27 cellular contexts compared by ENCODE assay signal in genomic region chr4:107891299-107891698, GRCh38. TPM values are rescaled to one million over a fixed set of nuclear protein-coding genes. Genes with fewer than 3 reads are reported as not detected.
DNase-seq lines count a peak whose midpoint lies in the region; ATAC-seq, FAIRE-seq and TF ChIP-seq lines count a peak whose summit lies in the region.
"Had no signal": no experiment of that assay in that cellular context is flagged by ENCODE, and none has a peak within 500 bp of the region (broad histone marks: within the 10 kb centered on the region; RNA-seq: fewer than 3 reads in every experiment).

No MANE protein-coding gene starts in this region.

- H3K23me2 ChIP-seq in H9 (ENCODE audit: insufficient read length, low read depth, low read length, poor library complexity, severe bottlenecking) (no peaks in the 10 kb centered on the region), H1 (ENCODE audit: low read depth, low read length) (no peaks in the 10 kb centered on the region)

- peaks cover 8% of the 10 kb centered on the region; the same call in 1 of the 2 replicates for H3F3A ChIP-seq in PC-9 (ENCODE audit: insufficient read depth, low read depth)

- DNase-seq in H9 = no peak
- no peak for DNase-seq in H1 (ENCODE audit: low read depth in 1 of 2, low spot score in 2 of 2)
- DNase-seq in GM10266 (ENCODE audit: extremely low spot score) = no peak
- no peak for DNase-seq in PC-9
- DNase-seq: ACHN; BE2C; C1 segment of cervical spinal cord; CD4-positive, CD25-positive, alpha-beta regulatory T cell; CD8-positive, alpha-beta memory T cell; COR-L47; DMS 273 treated with DMSO at 0.1 percent for 48 hours; DMS53; DND-41; EL; GOT3; Karpas-422; KBM-7 had no signal

- H2BK20ac ChIP-seq in H9 (ENCODE audit: low read depth, low read length, poor library complexity, severe bottlenecking) (no peak overlapping the region), H1 (ENCODE audit: low read length) (peak overlapping the region; percentile 10; the same call in 1 of the 2 replicates)

- peak overlapping the region; percentile 80 to 99 (median 86) for H3K27ac Mint-ChIP-seq in H9
- H3K27ac Mint-ChIP-seq: CD4-positive, CD25-positive, alpha-beta regulatory T cell; CD8-positive, alpha-beta memory T cell had no signal

- H3K36me3 ChIP-seq in HUES64 (ENCODE audit: insufficient read depth, low read length) (no peaks in the 10 kb centered on the region), H1 (ENCODE audit: control insufficient read depth in 2 of 4, insufficient read depth in 4 of 4, low read length in 3 of 4) (peaks cover 0 to 8% (median 4%) of the 10 kb centered on the region in 4 experiments; a peak in 3 of 8 replicates), iPS-20b (ENCODE audit: insufficient read depth, low read depth, low read length) (peaks cover 13% of the 10 kb centered on the region; the same call in 1 of the 2 replicates), PC-9 (ENCODE audit: low read depth) (no peaks in the 10 kb centered on the region)
- H3K36me3 ChIP-seq: BE2C, HAP-1 had no signal

- no peak overlapping the region for H4K5ac ChIP-seq in H9 (ENCODE audit: insufficient read length, low read depth, low read length)
- peak overlapping the region; percentile 41 for H4K5ac ChIP-seq in H1 (ENCODE audit: insufficient read length, low read depth, low read length)

- H3T11ph ChIP-seq in H9 (ENCODE audit: low read length) = no peak overlapping the region

- no peak for TF ChIP-seq EP300 in H1 (IDR thresholded peaks at IDR 0.05; ENCODE audit: borderline replicate concordance in 1 of 2, low read depth in 2 of 2, low read length in 2 of 2)

- H3K4me3 ChIP-seq in HUES64 (ENCODE audit: low read length) = no peak overlapping the region
- H3K4me3 ChIP-seq in H1 (ENCODE audit: extremely low read depth in 1 of 4, insufficient read depth in 2 of 4, low read depth in 3 of 4, low read length in 4 of 4) = peak overlapping the region in 1 of 4 experiments; percentile 31; a peak in 1 of 8 replicates
- H3K4me3 ChIP-seq in iPS-20b (ENCODE audit: low read length) = no peak overlapping the region
- no peak overlapping the region for H3K4me3 ChIP-seq in PC-9
- H3K4me3 ChIP-seq: HAP-1 had no signal

- H4K20me1 ChIP-seq in H9 (ENCODE audit: control insufficient read depth, insufficient read depth, insufficient read length) (no peaks in the 10 kb centered on the region), H1 (replicated peaks in 1 of 2; ENCODE audit: control insufficient read depth in 1 of 2, insufficient read depth in 2 of 2, low read length in 2 of 2) (no peaks in the 10 kb centered on the region), PC-9 (ENCODE audit: insufficient read depth) (no peaks in the 10 kb centered on the region)

- no peak overlapping the region for H3K56ac ChIP-seq in H9 (ENCODE audit: insufficient read length, low read depth, low read length)
- H3K56ac ChIP-seq in H1 (replicated peaks; ENCODE audit: insufficient read length, low read depth, low read length) = no peak overlapping the region

- H2BK120ac ChIP-seq in H9 (ENCODE audit: low read depth, low read length, poor library complexity, severe bottlenecking) = no peak overlapping the region
- H2BK120ac ChIP-seq in H1 (replicated peaks; ENCODE audit: low read depth, low read length) = peak overlapping the region; percentile 13

- H2AK5ac ChIP-seq in H9 (ENCODE audit: insufficient read length, low read length) = no peak overlapping the region
- H2AK5ac ChIP-seq in H1 (ENCODE audit: low read depth, low read length) = no peak overlapping the region

- no peaks in the 10 kb centered on the region for H3K27me3 Mint-ChIP-seq in H9 (ENCODE audit: low read depth)

- peaks cover 5% of the 10 kb centered on the region for H3K9me3 ChIP-seq in H9 (ENCODE audit: control insufficient read depth, low read depth, low read length)
- peaks cover 47% of the 10 kb centered on the region for H3K9me3 ChIP-seq in HUES64 (ENCODE audit: insufficient read depth, low read depth, low read length)
- peaks cover 19 to 42% of the 10 kb centered on the region in 2 experiments for H3K9me3 ChIP-seq in H1 (ENCODE audit: insufficient read depth in 2 of 2, low read depth in 1 of 2, low read length in 1 of 2)
- H3K9me3 ChIP-seq in iPS-20b (ENCODE audit: insufficient read depth, low read depth, low read length) = peaks cover 49% of the 10 kb centered on the region
- no peaks in the 10 kb centered on the region; the same call in 1 of the 2 replicates for H3K9me3 ChIP-seq in PC-9 (ENCODE audit: insufficient read depth, low read depth)
- H3K9me3 ChIP-seq: BE2C had no signal

- H3K23ac ChIP-seq in H9 (ENCODE audit: insufficient read length, low read depth, low read length) = no peak overlapping the region
- H3K23ac ChIP-seq in H1 (ENCODE audit: insufficient read length) = no peak overlapping the region

- H3K4me1 Mint-ChIP-seq in H9 = peaks cover 15 to 37% of the 10 kb centered on the region in 2 experiments
- H3K4me1 Mint-ChIP-seq: CD4-positive, CD25-positive, alpha-beta regulatory T cell; CD8-positive, alpha-beta memory T cell had no signal

- no TSS peak for BruUV-seq in PC-9 (replicated peaks; lab: Mats Ljungman, UMichigan)

- H3K27me3 ChIP-seq in H9 (ENCODE audit: insufficient read depth, low read length) = no peaks in the 10 kb centered on the region
- H3K27me3 ChIP-seq in HUES64 (ENCODE audit: insufficient read depth, low read length) = no peaks in the 10 kb centered on the region
- no peaks in the 10 kb centered on the region for H3K27me3 ChIP-seq in H1 (replicated peaks in 1 of 4; ENCODE audit: control insufficient read depth in 3 of 4, extremely low read depth in 1 of 4, insufficient read depth in 3 of 4, low read length in 3 of 4)
- no peaks in the 10 kb centered on the region for H3K27me3 ChIP-seq in iPS-20b (ENCODE audit: insufficient read depth, low read length)
- no peaks in the 10 kb centered on the region for H3K27me3 ChIP-seq in PC-9 (ENCODE audit: insufficient read depth, low read depth)

- TF ChIP-seq RAD21 in H1 (IDR thresholded peaks at IDR 0.05 in 1 of 2, conservative IDR thresholded peaks at IDR 0.05 in 1 of 2; ENCODE audit: low read depth in 2 of 2, low read length in 2 of 2) = no peak

- intact Hi-C loops in PC-9 (cut with micrococcal nuclease; ENCODE audit: unreplicated experiment) = no loop called here

- no peak overlapping the region for H4K91ac ChIP-seq in H9 (ENCODE audit: insufficient read length, low read depth, low read length)
- H4K91ac ChIP-seq in H1 (replicated peaks; ENCODE audit: insufficient read length, low read length) = peak overlapping the region; percentile 68

- H3K4me3 Mint-ChIP-seq in H9 = no peak overlapping the region; a peak in 1 of 5 replicates
- H3K4me3 Mint-ChIP-seq: CD4-positive, CD25-positive, alpha-beta regulatory T cell; CD8-positive, alpha-beta memory T cell had no signal

- H2BK15ac ChIP-seq in H9 (ENCODE audit: low read depth, low read length) (no peak overlapping the region), H1 (ENCODE audit: low read length) (no peak overlapping the region)

- no peak overlapping the region for H4K8ac ChIP-seq in H9 (replicated peaks; ENCODE audit: insufficient read length, low read depth, low read length)
- no peak overlapping the region for H4K8ac ChIP-seq in H1 (ENCODE audit: extremely low read depth, insufficient read depth, low read length)

- H2AFZ ChIP-seq in H9 (ENCODE audit: low read length) (no peak overlapping the region), H1 (ENCODE audit: low read length) (no peak overlapping the region), PC-9 (no peak overlapping the region)

- peaks cover 26 to 71% (median 47%) of the 10 kb centered on the region in 3 experiments for H3K36me3 Mint-ChIP-seq in H9 (ENCODE audit: insufficient read depth in 1 of 3, low read depth in 3 of 3)
- H3K36me3 Mint-ChIP-seq: CD4-positive, CD25-positive, alpha-beta regulatory T cell; CD8-positive, alpha-beta memory T cell had no signal

- ATAC-seq in GM19324 (IDR thresholded peaks at IDR 0.05; ENCODE audit: low FRiP score, unreplicated experiment) = no peak

- H3K9me3 Mint-ChIP-seq in H9 = peaks cover 47 to 51% of the 10 kb centered on the region in 2 experiments

- H3K27ac ChIP-seq in H9 (ENCODE audit: insufficient read length, low read depth, low read length) = peak overlapping the region; percentile 81
- peak overlapping the region; percentile 91; the same call in 1 of the 2 replicates for H3K27ac ChIP-seq in HUES64 (ENCODE audit: low read depth, low read length)
- peak overlapping the region; percentile 67 for H3K27ac ChIP-seq in H1 (ENCODE audit: low read depth, low read length)
- H3K27ac ChIP-seq in iPS-20b (ENCODE audit: low read length) = peak overlapping the region; percentile 69
- H3K27ac ChIP-seq in PC-9 = no peak overlapping the region
- H3K27ac ChIP-seq: HL-60 had no signal

- H3K4ac ChIP-seq in H9 (ENCODE audit: low read depth, low read length) (no peak overlapping the region), H1 (replicated peaks; ENCODE audit: insufficient read length, low read depth, low read length) (peak overlapping the region; percentile 13)

- H3K79me1 ChIP-seq in H9 (ENCODE audit: insufficient read depth, low read depth, low read length, poor library complexity, severe bottlenecking) = no peaks in the 10 kb centered on the region
- no peaks in the 10 kb centered on the region for H3K79me1 ChIP-seq in H1 (ENCODE audit: low read depth, low read length)

- H3K9ac ChIP-seq in H9 (ENCODE audit: extremely low read depth, insufficient read length, low read length) (no peak overlapping the region), HUES64 (ENCODE audit: low read depth, low read length) (no peak overlapping the region), H1 (replicated peaks in 1 of 4; ENCODE audit: extremely low read depth in 1 of 4, low read depth in 3 of 4, low read length in 3 of 4) (no peak overlapping the region), iPS-20b (ENCODE audit: low read depth, low read length) (no peak overlapping the region)

- TF ChIP-seq CTCF in H9 (conservative IDR thresholded peaks at IDR 0.05) (no peak), H1 (IDR thresholded peaks at IDR 0.05; ENCODE audit: control extremely low read depth in 1 of 3, insufficient read depth in 1 of 3, low read depth in 1 of 3, low read length in 3 of 3) (no peak), GM10266 (IDR thresholded peaks at IDR 0.05; ENCODE audit: control insufficient read depth, insufficient read depth, low read depth, missing control alignments) (no peak), PC-9 (conservative IDR thresholded peaks at IDR 0.05) (no peak)

- no peaks in the 10 kb centered on the region for H3K79me2 ChIP-seq in H9 (ENCODE audit: insufficient read depth, low read length)
- H3K79me2 ChIP-seq in H1 (ENCODE audit: control insufficient read depth in 1 of 2, insufficient read depth in 2 of 2, low read length in 2 of 2) = no peaks in the 10 kb centered on the region
- no peaks in the 10 kb centered on the region for H3K79me2 ChIP-seq in PC-9 (ENCODE audit: low read depth)

- H3K9me2 ChIP-seq in PC-9 (ENCODE audit: insufficient read depth) = no peaks in the 10 kb centered on the region

- H3K14ac ChIP-seq in H9 (ENCODE audit: insufficient read depth, low read length) (no peak overlapping the region), H1 (ENCODE audit: insufficient read length) (no peak overlapping the region)

- H3K4me2 ChIP-seq in H9 (ENCODE audit: insufficient read depth, insufficient read length, low read length) (no peak overlapping the region), H1 (ENCODE audit: insufficient read depth in 1 of 2, low read depth in 2 of 2, low read length in 2 of 2) (no peak overlapping the region), PC-9 (no peak overlapping the region)

- H2BK12ac ChIP-seq in H9 (ENCODE audit: insufficient read length, low read depth, low read length) (no peak overlapping the region), H1 (ENCODE audit: low read depth, low read length) (no peak overlapping the region; the same call in 1 of the 2 replicates)

- H2BK5ac ChIP-seq in H9 (ENCODE audit: insufficient read length, low read length) = no peak overlapping the region
- peak overlapping the region; percentile 36; the same call in 1 of the 2 replicates for H2BK5ac ChIP-seq in H1 (ENCODE audit: low read depth, low read length)

- H3K4me1 ChIP-seq in H9 (ENCODE audit: insufficient read depth, low read length) (peaks cover 2% of the 10 kb centered on the region; the same call in 1 of the 2 replicates), HUES64 (ENCODE audit: insufficient read depth, low read length) (no peaks in the 10 kb centered on the region), H1 (replicated peaks in 1 of 4; ENCODE audit: control insufficient read depth in 3 of 4, insufficient read depth in 4 of 4, low read length in 3 of 4) (no peaks in the 10 kb centered on the region), iPS-20b (ENCODE audit: insufficient read depth, low read length) (peaks cover 4% of the 10 kb centered on the region; the same call in 1 of the 2 replicates), PC-9 (replicated peaks; ENCODE audit: insufficient read depth) (peaks cover 9% of the 10 kb centered on the region)
- H3K4me1 ChIP-seq: BE2C, HAP-1 had no signal

- TF ChIP-seq POLR2A in H1 (IDR thresholded peaks at IDR 0.05; ENCODE audit: control extremely low read depth in 1 of 2, low read depth in 2 of 2, low read length in 2 of 2) = no peak

- FAIRE-seq in H1 (lab: Jason Lieb, UNC) = no peak
- FAIRE-seq: A204.1, G401.6, GM12892, GM18507, GM19239 had no signal

- CTCF ChIA-PET in H1 (lab: Charles Lee; ENCODE audit: partially characterized antibody) = interaction anchor here (1.3 kb wide), 1 partner anchor 44 kb away, joined by 3 read pairs; no protein-coding TSS in a partner anchor
- CTCF ChIA-PET in PC-9 (lab: Charles Lee) = no interaction called here

- POLR2A ChIA-PET in H1 (lab: Charles Lee; ENCODE audit: partially characterized antibody) = interaction anchor here (1.6 kb wide), 1 partner anchor 172 kb away, joined by 4 read pairs; the partner anchor contains the start of gene PAPSS1
- POLR2A ChIA-PET in PC-9 (lab: Charles Lee; ENCODE audit: unreplicated experiment) = no interaction called here

- H3K18ac ChIP-seq in H9 (ENCODE audit: insufficient read length, low read depth, low read length) = no peak overlapping the region
- H3K18ac ChIP-seq in H1 (ENCODE audit: extremely low read depth, low read length) = no peak overlapping the region; the same call in 1 of the 2 replicates

RNA-seq across cellular contexts. Expression of gene CYP2U1, which starts 40.0 kb away (rescaled TPM):
- total RNA-seq in H9 (2021) (8.9 and 9.6 TPM in 2 replicates), PC-9 (2021) (1.1 and 1.3 TPM in 2 replicates)
- 4.7 TPM for polyA plus RNA-seq in HUES64 (2013, experiment 1 of 2)
- 4.6 TPM for polyA plus RNA-seq in HUES64 (2013, experiment 2 of 2)
- total RNA-seq in H1 (2021; fragmentation: NEBNext Ultra II Directional; extraction: Animal tissue kit (Norgen Biotek cat#: 25700)) = 5.0 and 5.2 TPM in 2 replicates
- polyA plus RNA-seq in H1 (2011; rRNA removed) = 2.3 and 3.1 TPM in 2 replicates
- polyA plus RNA-seq in H1 (2011; cell fraction: cytosol; rRNA removed) = 3.4 TPM
- polyA plus RNA-seq in H1 (2011; cell fraction: nucleus; rRNA removed) = 2.7 TPM
- 3.3 to 4.1 TPM (median 3.6 TPM) in 4 replicates for polyA plus RNA-seq in H1 (2012, experiment 1 of 2)
- 1.2 TPM for polyA plus RNA-seq in H1 (2012, experiment 2 of 2)
- 4.8 TPM for polyA plus RNA-seq in H1 (2013, experiment 1 of 2)
- polyA plus RNA-seq in H1 (2013, experiment 2 of 2) = 5.7 TPM
- 4.6 and 6.1 TPM in 2 replicates for polyA minus RNA-seq in H1 (2011; rRNA and poly(A)+ RNA removed)
- 5.1 TPM for polyA minus RNA-seq in H1 (2011; cell fraction: cytosol; rRNA and poly(A)+ RNA removed)
- 7.8 TPM for polyA minus RNA-seq in H1 (2011; cell fraction: nucleus; rRNA and poly(A)+ RNA removed)
